14 cellular contexts compared by ENCODE assay signal in the genomic region with DNA sequence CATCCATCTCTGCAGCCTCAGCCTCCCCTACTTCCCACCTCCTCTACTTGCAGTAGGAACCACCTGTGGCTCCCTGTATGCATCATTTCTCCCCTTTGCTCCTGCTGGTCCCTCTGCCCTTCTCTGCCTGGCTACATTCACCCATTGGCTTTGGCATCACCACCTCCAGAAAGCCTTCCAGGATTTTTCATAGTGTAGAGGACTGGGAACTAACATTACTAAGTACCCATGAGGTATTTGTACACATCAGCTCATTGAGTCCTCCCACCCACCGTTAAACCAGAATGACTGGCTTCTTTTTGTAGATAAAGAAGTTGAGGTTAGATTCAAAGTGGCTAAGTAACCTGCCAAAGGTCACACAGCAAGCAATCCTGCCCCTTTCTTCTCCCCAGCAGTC. TPM values are rescaled to one million over a fixed set of nuclear protein-coding genes. Genes with fewer than 3 reads are reported as not detected.
DNase-seq lines count a peak whose midpoint lies in the region; ATAC-seq, FAIRE-seq and TF ChIP-seq lines count a peak whose summit lies in the region.
"Had no signal": no experiment of that assay in that cellular context is flagged by ENCODE, and none has a peak within 500 bp of the region (broad histone marks: within the 10 kb centered on the region; RNA-seq: fewer than 3 reads in every experiment).

No MANE protein-coding gene starts in this region.

- no peak for FAIRE-seq in HTR-8/SVneo (lab: Jason Lieb, UNC)

- TF ChIP-seq POLR2A in testis (IDR thresholded peaks at IDR 0.05) = no peak

- 29 to 46% methylated on average over 1 of the region's 1 CpG for WGBS in testis, 2 donors

- intact Hi-C loops in Right ventricle myocardium superior (cut with DNase I) = no loop called here
- intact Hi-C loops in testis (cut with DNase I; ENCODE audit: low total_unique reads) = no loop called here

- H3K36me3 ChIP-seq in right atrium auricular region (no peaks in the 10 kb centered on the region), testis (ENCODE audit: low read depth, missing control alignments) (no peaks in the 10 kb centered on the region)
- H3K36me3 ChIP-seq: WERI-Rb-1 had no signal

- ATAC-seq in Right ventricle myocardium superior (ENCODE audit: poor library complexity) = no peak
- ATAC-seq in GM21576 (IDR thresholded peaks at IDR 0.05; ENCODE audit: unreplicated experiment) = no peak
- ATAC-seq: HCT116 had no signal

- TF ChIP-seq CTCF in right atrium auricular region (IDR thresholded peaks at IDR 0.05) (no peak), testis (IDR thresholded peaks at IDR 0.05) (no peak)

- H3K27ac ChIP-seq in right atrium auricular region (peak overlapping the region; percentile 51 to 65), cingulate gyrus (ENCODE audit: low read depth, low read length) (peak overlapping the region; percentile 70), testis (peak overlapping the region; percentile 17 to 50)
- H3K27ac ChIP-seq: epithelial cell of prostate, WERI-Rb-1 had no signal

- H3K9me3 ChIP-seq in right atrium auricular region = no peaks in the 10 kb centered on the region
- no peaks in the 10 kb centered on the region for H3K9me3 ChIP-seq in testis
- H3K9me3 ChIP-seq: mucosa of descending colon had no signal

- H3K27me3 ChIP-seq in right atrium auricular region (no peaks in the 10 kb centered on the region), testis (no peaks in the 10 kb centered on the region)

- no peak for DNase-seq in right atrium auricular region (ENCODE audit: low spot score)
- DNase-seq in Right ventricle myocardium superior = no peak
- DNase-seq in OCI-M1 (lab: John Stamatoyannopoulos, UW) = peak; percentile 49
- DNase-seq in testis = no peak
- no peak for DNase-seq in HTR-8/SVneo (ENCODE audit: insufficient read length, low spot score)
- no peak for DNase-seq in NCI-H446 treated with DMSO at 0.1 percent for 48 hours (lab: John Stamatoyannopoulos, UW)
- DNase-seq: KG1, WERI-Rb-1 had no signal

- no peak overlapping the region for H3K4me3 ChIP-seq in right atrium auricular region
- H3K4me3 ChIP-seq in testis = no peak overlapping the region
- H3K4me3 ChIP-seq: mucosa of descending colon, skin epidermis had no signal

- peaks cover 0 to 91% of the 10 kb centered on the region in 2 donors for H3K4me1 ChIP-seq in right atrium auricular region
- H3K4me1 ChIP-seq in testis = peaks cover 58% of the 10 kb centered on the region

RNA-seq across cellular contexts. Expression of a gene that starts 17.1 kb away (rescaled TPM):
- total RNA-seq in right atrium auricular region (10 to 100 TPM in 1 of 2 donors, 1 to 10 TPM in 1; 8.2 to 13.2 TPM), Right ventricle myocardium superior (15.1 TPM), testis (10 to 100 TPM; 37.6 to 38.9 TPM)
- polyA plus RNA-seq in testis (ENCODE audit: insufficient read depth, low read depth, low replicate concordance) = 8.3 TPM

RNA-seq across cellular contexts. Expression of a gene that starts 35.5 kb away (rescaled TPM):
- total RNA-seq in right atrium auricular region = 10 to 100 TPM; 54.0 to 58.9 TPM
- total RNA-seq in Right ventricle myocardium superior = 85.4 TPM
- total RNA-seq in testis = 10 to 100 TPM; 83.9 to 95.0 TPM
- 101 TPM for polyA plus RNA-seq in testis (ENCODE audit: insufficient read depth, low read depth, low replicate concordance)
